Comparison of ENCODE assay signal across 10 cellular contexts in the genomic region with DNA sequence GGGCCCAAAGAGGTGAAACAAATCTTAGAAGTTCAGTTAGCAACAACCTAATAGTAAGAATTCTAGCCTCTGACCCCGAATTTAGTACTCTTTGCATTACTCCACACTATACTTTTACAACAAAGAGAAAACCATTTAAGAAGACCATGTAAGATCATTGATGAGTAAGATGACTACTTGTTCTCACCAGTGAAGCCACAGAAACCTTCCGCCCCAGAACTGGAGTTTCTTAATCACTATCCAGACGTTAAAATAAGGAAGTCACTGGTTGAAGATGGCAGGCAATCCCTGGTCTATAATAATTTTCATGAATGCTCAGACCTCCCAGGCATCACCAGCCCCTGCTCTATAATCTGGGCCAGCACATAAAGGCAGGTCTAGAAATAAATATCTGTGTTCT.
DNase-seq lines count a peak whose midpoint lies in the region; ATAC-seq, FAIRE-seq and TF ChIP-seq lines count a peak whose summit lies in the region.
"Had no signal": no experiment of that assay in that cellular context is flagged by ENCODE, and none has a peak within 500 bp of the region (broad histone marks: within the 10 kb centered on the region; RNA-seq: fewer than 3 reads in every experiment).

No MANE protein-coding gene starts in this region.

- peak; percentile 52 for DNase-seq in SKM-1 treated with dmso at 0.1 percent for 144 hours (lab: John Stamatoyannopoulos, UW; ENCODE audit: unreplicated experiment)
- no peak for DNase-seq in upper lobe of left lung
- DNase-seq in omental fat pad (ENCODE audit: low spot score) = no peak
- DNase-seq in RCC 7860 (ENCODE audit: low spot score) = no peak
- DNase-seq in HuH-7 (ENCODE audit: low spot score) = no peak
- DNase-seq: DND-41, dorsolateral prefrontal cortex had no signal

- H3K9me3 ChIP-seq in upper lobe of left lung = peaks cover 0 to 6% (median 2%) of the 10 kb centered on the region in 4 donors

- FAIRE-seq in RCC 7860 (lab: Jason Lieb, UNC) = no peak

- no peaks in the 10 kb centered on the region for H3K27me3 ChIP-seq in upper lobe of left lung
- H3K27me3 ChIP-seq: dorsolateral prefrontal cortex had no signal

- no peak overlapping the region for H3K4me3 ChIP-seq in upper lobe of left lung
- H3K4me3 ChIP-seq: dorsolateral prefrontal cortex had no signal

- WGBS in upper lobe of left lung, 2 donors = 60 to 74% methylated on average over 3 of the region's 3 CpGs

- TF ChIP-seq POLR2A in upper lobe of left lung (IDR thresholded peaks at IDR 0.05) = no peak

- ATAC-seq in GM18499 (IDR thresholded peaks at IDR 0.05; ENCODE audit: insufficient read depth, unreplicated experiment) (peak; percentile 86), GM19452 (IDR thresholded peaks at IDR 0.05; ENCODE audit: unreplicated experiment) (peak; percentile 96), HG03095 (IDR thresholded peaks at IDR 0.05; ENCODE audit: unreplicated experiment) (peak; percentile 86), upper lobe of left lung (ENCODE audit: low FRiP score in 2 of 2) (no peak), omental fat pad (ENCODE audit: low FRiP score) (no peak)

- H3K4me1 ChIP-seq in upper lobe of left lung = no peaks in the 10 kb centered on the region

- TF ChIP-seq CTCF in upper lobe of left lung (IDR thresholded peaks at IDR 0.05) (no peak), omental fat pad (IDR thresholded peaks at IDR 0.05) (no peak)

- no peak for TF ChIP-seq EP300 in upper lobe of left lung (IDR thresholded peaks at IDR 0.05)

- no peak overlapping the region for H3K27ac ChIP-seq in upper lobe of left lung
- H3K27ac ChIP-seq: dorsolateral prefrontal cortex had no signal

- H3K36me3 ChIP-seq in upper lobe of left lung = no peaks in the 10 kb centered on the region

Comparison
In these comparisons a context has a peak if more than half of its experiments do, and no peak if none do; other contexts are left out.
1. ATAC-seq: peak in GM18499 (single experiment), GM19452 (single experiment) and HG03095 (single experiment); none in upper lobe of left lung (0 of 2) and omental fat pad (single experiment).